9 cellular contexts compared by ENCODE assay signal in genomic region chr5:181218795-181219124, GRCh38. TPM values are rescaled to one million over a fixed set of nuclear protein-coding genes. Genes with fewer than 3 reads are reported as not detected.
A peak's percentile ranks its signal among the peaks of the same experiment; 100 is the strongest.
DNase-seq lines count a peak whose midpoint lies in the region; ATAC-seq lines count a peak whose summit lies in the region.
"Had no signal": no experiment of that assay in that cellular context is flagged by ENCODE, and none has a peak within 500 bp of the region (broad histone marks: within the 10 kb centered on the region; RNA-seq: fewer than 3 reads in every experiment).

No MANE protein-coding gene starts in this region.

- peaks cover 3% of the 10 kb centered on the region for H3K36me3 Mint-ChIP-seq in activated CD4-positive, alpha-beta T cell treated with anti-CD3 and anti-CD28 coated beads, Interleukin-2, amount 10 ng/mL, durations not matched to agents 7 days and 5 days (ENCODE audit: low read depth)
- peaks cover 9% of the 10 kb centered on the region for H3K36me3 Mint-ChIP-seq in activated CD4-positive, alpha-beta memory T cell treated with anti-CD3 and anti-CD28 coated beads, Interleukin-2, amount 10 ng/mL, durations not matched to agents 7 days and 5 days (ENCODE audit: low read depth)

- H3K27me3 ChIP-seq in iPS DF 6.9 (ENCODE audit: control insufficient read depth, insufficient read depth, low read length), result no peaks in the 10 kb centered on the region

- H3K27me3 Mint-ChIP-seq in activated CD4-positive, alpha-beta T cell treated with anti-CD3 and anti-CD28 coated beads, Interleukin-2, amount 10 ng/mL, durations not matched to agents 7 days and 5 days, result peaks cover 5% of the 10 kb centered on the region
- peaks cover 4% of the 10 kb centered on the region for H3K27me3 Mint-ChIP-seq in activated CD4-positive, alpha-beta memory T cell treated with anti-CD3 and anti-CD28 coated beads, Interleukin-2, amount 10 ng/mL, durations not matched to agents 7 days and 5 days
- no peaks in the 10 kb centered on the region for H3K27me3 Mint-ChIP-seq in stimulated activated naive CD8-positive, alpha-beta T cell treated with anti-CD3 and anti-CD28 coated beads, Interleukin-15, amount 100 ng/mL, for 72 hours

- POLR2A ChIA-PET in activated CD4-positive, alpha-beta T cell treated with anti-CD3 and anti-CD28 coated beads, Interleukin-2, amount 10 ng/mL, durations not matched to agents 7 days and 5 days (lab: Charles Lee), result no interaction called here
- POLR2A ChIA-PET in activated CD4-positive, alpha-beta memory T cell treated with anti-CD3 and anti-CD28 coated beads, Interleukin-2, amount 10 ng/mL, durations not matched to agents 7 days and 5 days (lab: Charles Lee), result no interaction called here

- H3K36me3 ChIP-seq in iPS DF 6.9 (ENCODE audit: control insufficient read depth, insufficient read depth, low read length), result no peaks in the 10 kb centered on the region

- H3K4me1 ChIP-seq in iPS DF 6.9 (ENCODE audit: control insufficient read depth, insufficient read depth, low read length), result no peaks in the 10 kb centered on the region; the same call in none of the 2 replicates

- CTCF ChIA-PET in activated CD4-positive, alpha-beta T cell treated with anti-CD3 and anti-CD28 coated beads, Interleukin-2, amount 10 ng/mL, durations not matched to agents 7 days and 5 days (lab: Charles Lee), result no interaction called here
- CTCF ChIA-PET in activated CD4-positive, alpha-beta memory T cell treated with anti-CD3 and anti-CD28 coated beads, Interleukin-2, amount 10 ng/mL, durations not matched to agents 7 days and 5 days (lab: Charles Lee), result no interaction called here

- peak overlapping the region; percentile 80 for H3K4me3 Mint-ChIP-seq in activated CD4-positive, alpha-beta T cell treated with anti-CD3 and anti-CD28 coated beads, Interleukin-2, amount 10 ng/mL, durations not matched to agents 7 days and 5 days
- H3K4me3 Mint-ChIP-seq in activated CD4-positive, alpha-beta memory T cell treated with anti-CD3 and anti-CD28 coated beads, Interleukin-2, amount 10 ng/mL, durations not matched to agents 7 days and 5 days, result peak overlapping the region; percentile 87
- H3K4me3 Mint-ChIP-seq in stimulated activated naive CD8-positive, alpha-beta T cell treated with anti-CD3 and anti-CD28 coated beads, Interleukin-15, amount 100 ng/mL, for 72 hours, result peak overlapping the region; percentile 84 to 100

- WGBS in iPS DF 6.9 (ENCODE audit: insufficient coverage, insufficient read length), result no CpG with 5 or more reads among the region's 10 CpGs

- peaks cover 59% of the 10 kb centered on the region for H3K4me1 Mint-ChIP-seq in activated CD4-positive, alpha-beta T cell treated with anti-CD3 and anti-CD28 coated beads, Interleukin-2, amount 10 ng/mL, durations not matched to agents 7 days and 5 days
- H3K4me1 Mint-ChIP-seq in activated CD4-positive, alpha-beta memory T cell treated with anti-CD3 and anti-CD28 coated beads, Interleukin-2, amount 10 ng/mL, durations not matched to agents 7 days and 5 days, result peaks cover 64% of the 10 kb centered on the region
- peaks cover 56% of the 10 kb centered on the region for H3K4me1 Mint-ChIP-seq in stimulated activated naive CD8-positive, alpha-beta T cell treated with anti-CD3 and anti-CD28 coated beads, Interleukin-15, amount 100 ng/mL, for 72 hours

- no peak for ATAC-seq in stimulated activated naive CD8-positive, alpha-beta T cell treated with anti-CD3 and anti-CD28 coated beads, Interleukin-15, amount 100 ng/mL, for 72 hours

- H3K9me3 ChIP-seq in iPS DF 6.9 (ENCODE audit: control insufficient read depth, insufficient read depth, low read length), result no peaks in the 10 kb centered on the region

- H3K27ac ChIP-seq in iPS DF 6.9 (ENCODE audit: low read length), result no peak overlapping the region

- H3K27ac Mint-ChIP-seq in activated CD4-positive, alpha-beta T cell treated with anti-CD3 and anti-CD28 coated beads, Interleukin-2, amount 10 ng/mL, durations not matched to agents 7 days and 5 days, result peak overlapping the region; percentile 95
- peak overlapping the region; percentile 89 for H3K27ac Mint-ChIP-seq in activated CD4-positive, alpha-beta memory T cell treated with anti-CD3 and anti-CD28 coated beads, Interleukin-2, amount 10 ng/mL, durations not matched to agents 7 days and 5 days
- H3K27ac Mint-ChIP-seq in stimulated activated naive CD8-positive, alpha-beta T cell treated with anti-CD3 and anti-CD28 coated beads, Interleukin-15, amount 100 ng/mL, for 72 hours, result peak overlapping the region in 1 of 2 donors; percentile 99

- no peak for DNase-seq in activated CD4-positive, alpha-beta T cell treated with anti-CD3 and anti-CD28 coated beads, Interleukin-2, amount 10 ng/mL, durations not matched to agents 7 days and 5 days
- DNase-seq in activated CD4-positive, alpha-beta T cell treated with anti-CD3 and anti-CD28 coated beads for 4 hours, result no peak
- DNase-seq in activated CD4-positive, alpha-beta memory T cell treated with anti-CD3 and anti-CD28 coated beads, Interleukin-2, amount 10 ng/mL, durations not matched to agents 7 days and 5 days, result no peak
- DNase-seq in iPS DF 6.9 (ENCODE audit: low read depth, low spot score) (no peak), NCI-H748 (lab: John Stamatoyannopoulos, UW; ENCODE audit: unreplicated experiment) (no peak)
- DNase-seq in stimulated activated naive CD8-positive, alpha-beta T cell treated with anti-CD3 and anti-CD28 coated beads, Interleukin-15, amount 100 ng/mL, for 72 hours, result no peak
- no peak for DNase-seq in activated CD4-positive, CD25-positive, alpha-beta regulatory T cell treated with anti-CD3 and anti-CD28 coated beads, Interleukin-2, amount 50 U/mL, for 72 hours
- no peak for DNase-seq in activated CD4-positive, CD25-positive, alpha-beta regulatory T cell (lab: John Stamatoyannopoulos, UW)
- DNase-seq: AML-193 had no signal

- no peaks in the 10 kb centered on the region for H3K9me3 Mint-ChIP-seq in activated CD4-positive, alpha-beta T cell treated with anti-CD3 and anti-CD28 coated beads, Interleukin-2, amount 10 ng/mL, durations not matched to agents 7 days and 5 days
- no peaks in the 10 kb centered on the region for H3K9me3 Mint-ChIP-seq in activated CD4-positive, alpha-beta memory T cell treated with anti-CD3 and anti-CD28 coated beads, Interleukin-2, amount 10 ng/mL, durations not matched to agents 7 days and 5 days
- H3K9me3 Mint-ChIP-seq in stimulated activated naive CD8-positive, alpha-beta T cell treated with anti-CD3 and anti-CD28 coated beads, Interleukin-15, amount 100 ng/mL, for 72 hours, result no peaks in the 10 kb centered on the region

- peak overlapping the region; percentile 25; the same call in 1 of the 2 replicates for H3K4me3 ChIP-seq in iPS DF 6.9 (ENCODE audit: low read length)

RNA-seq across cellular contexts. Expression of gene TRIM41, which starts 4.3 kb away (rescaled TPM):
- total RNA-seq in activated CD4-positive, alpha-beta T cell treated with anti-CD3 and anti-CD28 coated beads, Interleukin-2, amount 10 ng/mL, durations not matched to agents 7 days and 5 days, result 10 to 100 TPM; 34.7 to 36.9 TPM
- 10 to 100 TPM; 42.4 to 43.7 TPM for total RNA-seq in activated CD4-positive, alpha-beta memory T cell treated with anti-CD3 and anti-CD28 coated beads, Interleukin-2, amount 10 ng/mL, durations not matched to agents 7 days and 5 days

RNA-seq across cellular contexts. Expression of gene TRIM7, which starts 13.8 kb away (rescaled TPM):
- under 1 TPM; 0.29 to 0.84 TPM for total RNA-seq in activated CD4-positive, alpha-beta T cell treated with anti-CD3 and anti-CD28 coated beads, Interleukin-2, amount 10 ng/mL, durations not matched to agents 7 days and 5 days
- 1 to 10 TPM; 1.9 to 2.0 TPM for total RNA-seq in activated CD4-positive, alpha-beta memory T cell treated with anti-CD3 and anti-CD28 coated beads, Interleukin-2, amount 10 ng/mL, durations not matched to agents 7 days and 5 days

RNA-seq across cellular contexts. Expression of gene RACK1, which starts 24.9 kb away (rescaled TPM):
- total RNA-seq in activated CD4-positive, alpha-beta T cell treated with anti-CD3 and anti-CD28 coated beads, Interleukin-2, amount 10 ng/mL, durations not matched to agents 7 days and 5 days, result 1,000 to 10,000 TPM; 1,823 to 2,207 TPM
- total RNA-seq in activated CD4-positive, alpha-beta memory T cell treated with anti-CD3 and anti-CD28 coated beads, Interleukin-2, amount 10 ng/mL, durations not matched to agents 7 days and 5 days, result 1,000 to 10,000 TPM; 1,749 to 1,772 TPM

RNA-seq across cellular contexts. Expression of gene TRIM52, which starts 42.2 kb away (rescaled TPM):
- 10 to 100 TPM; 29.6 to 29.9 TPM for total RNA-seq in activated CD4-positive, alpha-beta T cell treated with anti-CD3 and anti-CD28 coated beads, Interleukin-2, amount 10 ng/mL, durations not matched to agents 7 days and 5 days
- 10 to 100 TPM; 24.0 to 24.2 TPM for total RNA-seq in activated CD4-positive, alpha-beta memory T cell treated with anti-CD3 and anti-CD28 coated beads, Interleukin-2, amount 10 ng/mL, durations not matched to agents 7 days and 5 days
